12 cellular contexts compared by ENCODE assay signal in the genomic region with DNA sequence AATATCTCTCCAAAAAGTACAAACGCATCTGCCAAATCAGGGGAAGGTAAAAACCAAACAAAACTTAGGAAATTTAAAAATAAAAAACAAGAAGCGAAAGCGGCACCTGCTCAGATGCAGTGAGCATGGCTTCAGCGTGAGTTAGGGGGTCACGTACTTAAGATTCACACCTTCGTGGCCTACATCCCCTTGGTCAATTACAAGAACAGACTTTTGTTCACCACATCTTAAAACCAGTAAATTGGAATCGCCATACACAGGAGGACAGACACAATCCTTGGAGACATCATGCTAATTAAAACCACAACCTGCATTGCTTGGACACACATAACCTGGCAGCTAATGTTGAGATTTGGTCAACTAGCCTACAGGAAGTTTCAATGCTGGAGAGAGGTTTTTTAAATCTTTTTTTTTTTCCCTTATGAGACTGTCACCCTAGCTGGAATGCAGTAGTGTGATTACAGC. TPM values are rescaled to one million over a fixed set of nuclear protein-coding genes. Genes with fewer than 3 reads are reported as not detected.
A peak's percentile ranks its signal among the peaks of the same experiment; 100 is the strongest.
DNase-seq lines count a peak whose midpoint lies in the region; ATAC-seq and TF ChIP-seq lines count a peak whose summit lies in the region.
"Had no signal": no experiment of that assay in that cellular context is flagged by ENCODE, and none has a peak within 500 bp of the region (broad histone marks: within the 10 kb centered on the region; RNA-seq: fewer than 3 reads in every experiment).

No MANE protein-coding gene starts in this region.

- H3K36me3 ChIP-seq in WERI-Rb-1: no peaks in the 10 kb centered on the region
- no peaks in the 10 kb centered on the region for H3K36me3 ChIP-seq in GM23338 (ENCODE audit: insufficient read depth)
- no peaks in the 10 kb centered on the region for H3K36me3 ChIP-seq in MG63
- no peaks in the 10 kb centered on the region for H3K36me3 ChIP-seq in hepatocyte (replicated peaks; ENCODE audit: insufficient read depth, low read depth)

- H3K27ac Mint-ChIP-seq in mesothelial cell of epicardium: no peak overlapping the region
- no peak overlapping the region for H3K27ac Mint-ChIP-seq in GM23338

- H3K4me1 ChIP-seq in GM23338 (ENCODE audit: insufficient read depth): peaks cover 10% of the 10 kb centered on the region; the same call in 1 of the 2 replicates
- H3K4me1 ChIP-seq in hepatocyte (ENCODE audit: insufficient read depth): no peaks in the 10 kb centered on the region

- H3K4me1 Mint-ChIP-seq in mesothelial cell of epicardium (peaks cover 16% of the 10 kb centered on the region), GM23338 (peaks cover 5% of the 10 kb centered on the region; the same call in 2 of the 3 replicates)

- H3K4me2 ChIP-seq in GM23338 (no peak overlapping the region), hepatocyte (no peak overlapping the region)

- no peaks in the 10 kb centered on the region for H3K79me2 ChIP-seq in GM23338 (replicated peaks; ENCODE audit: insufficient read depth)
- no peaks in the 10 kb centered on the region for H3K79me2 ChIP-seq in hepatocyte

- TF ChIP-seq CTCF in WERI-Rb-1 (IDR thresholded peaks at IDR 0.05; ENCODE audit: low read depth, low read length) (no peak), mesothelial cell of epicardium (IDR thresholded peaks at IDR 0.05; ENCODE audit: unreplicated experiment) (no peak), GM23338 (conservative IDR thresholded peaks at IDR 0.05; ENCODE audit: low read depth in 2 of 2) (no peak), hepatocyte (IDR thresholded peaks at IDR 0.05; ENCODE audit: poor library complexity) (no peak)

- H3K27me3 ChIP-seq in WERI-Rb-1 (ENCODE audit: insufficient read depth, low read depth, severe bottlenecking) (no peaks in the 10 kb centered on the region), GM23338 (ENCODE audit: insufficient read depth) (no peaks in the 10 kb centered on the region), MG63 (no peaks in the 10 kb centered on the region), hepatocyte (no peaks in the 10 kb centered on the region)

- H3K9me2 ChIP-seq in GM23338 (ENCODE audit: insufficient read depth): no peaks in the 10 kb centered on the region; the same call in 1 of the 2 replicates
- no peaks in the 10 kb centered on the region for H3K9me2 ChIP-seq in hepatocyte (replicated peaks; ENCODE audit: insufficient read depth)

- H3K27ac ChIP-seq in WERI-Rb-1 (peak overlapping the region; percentile 69), GM23338 (ENCODE audit: low read depth) (no peak overlapping the region), hepatocyte (no peak overlapping the region)

- H3K27me3 Mint-ChIP-seq in mesothelial cell of epicardium (ENCODE audit: low read depth) (no peaks in the 10 kb centered on the region), GM23338 (ENCODE audit: insufficient read depth, low read depth, poor library complexity) (peaks cover 4% of the 10 kb centered on the region)

- ATAC-seq in GM18517 (IDR thresholded peaks at IDR 0.05; ENCODE audit: unreplicated experiment): peak; percentile 61
- peak; percentile 53 for ATAC-seq in GM21526 (IDR thresholded peaks at IDR 0.05; ENCODE audit: low FRiP score, unreplicated experiment)
- ATAC-seq in HG03108 (IDR thresholded peaks at IDR 0.05; ENCODE audit: unreplicated experiment): peak; percentile 36
- ATAC-seq in GM23338: no peak
- ATAC-seq: right cardiac atrium had no signal

- H3K9me3 Mint-ChIP-seq in mesothelial cell of epicardium (peaks cover 3% of the 10 kb centered on the region), GM23338 (no peaks in the 10 kb centered on the region)

- DNase-seq in WERI-Rb-1 (no peak), mesothelial cell of epicardium (ENCODE audit: low spot score in 2 of 2, unreplicated experiment in 2 of 2) (no peak), GM23338 (ENCODE audit: low spot score) (no peak), MG63 (no peak), hepatocyte (ENCODE audit: low spot score) (no peak)
- DNase-seq: hippocampal formation, NCI-H748 treated with DMSO at 0.1 percent for 48 hours, right cardiac atrium, T-helper 1 cell had no signal

- H4K20me1 ChIP-seq in GM23338 (replicated peaks; ENCODE audit: insufficient read depth) (no peaks in the 10 kb centered on the region; the same call in 1 of the 2 replicates), hepatocyte (ENCODE audit: insufficient read depth, poor library complexity, severe bottlenecking) (no peaks in the 10 kb centered on the region)

- H3K4me3 Mint-ChIP-seq in mesothelial cell of epicardium: no peak overlapping the region
- no peak overlapping the region for H3K4me3 Mint-ChIP-seq in GM23338

- H3K4me3 ChIP-seq in WERI-Rb-1 (ENCODE audit: low read depth, low read length): no peak overlapping the region
- no peak overlapping the region for H3K4me3 ChIP-seq in GM23338
- no peak overlapping the region for H3K4me3 ChIP-seq in MG63
- H3K4me3 ChIP-seq in hepatocyte: no peak overlapping the region

- no peaks in the 10 kb centered on the region for H3K9me3 ChIP-seq in WERI-Rb-1 (ENCODE audit: severe bottlenecking)
- no peaks in the 10 kb centered on the region for H3K9me3 ChIP-seq in MG63
- H3K9me3 ChIP-seq in hepatocyte (ENCODE audit: low read depth): no peaks in the 10 kb centered on the region

- no peaks in the 10 kb centered on the region for H3F3A ChIP-seq in GM23338 (replicated peaks; ENCODE audit: low read depth)

- H2AFZ ChIP-seq in GM23338 (no peak overlapping the region), hepatocyte (no peak overlapping the region)

- no peaks in the 10 kb centered on the region for H3K36me3 Mint-ChIP-seq in mesothelial cell of epicardium
- no peaks in the 10 kb centered on the region for H3K36me3 Mint-ChIP-seq in GM23338 (ENCODE audit: low read depth)

- WGBS in hepatocyte (ENCODE audit: low lambda C conversion rate, missing lambda C conversion rate): 93% methylated on average over 7 of the region's 7 CpGs

TF ChIP-seq in GM23338, 12 proteins besides CTCF, POLR2A, EP300 and RAD21:
- TF ChIP-seq EZH2phosphoT487 (IDR thresholded peaks at IDR 0.05; ENCODE audit: unreplicated experiment) (no peak), ZNF331 (CRISPR knock-in tag; IDR thresholded peaks at IDR 0.05; ENCODE audit: low read depth) (no peak)
- TF ChIP-seq, protein P1, sequence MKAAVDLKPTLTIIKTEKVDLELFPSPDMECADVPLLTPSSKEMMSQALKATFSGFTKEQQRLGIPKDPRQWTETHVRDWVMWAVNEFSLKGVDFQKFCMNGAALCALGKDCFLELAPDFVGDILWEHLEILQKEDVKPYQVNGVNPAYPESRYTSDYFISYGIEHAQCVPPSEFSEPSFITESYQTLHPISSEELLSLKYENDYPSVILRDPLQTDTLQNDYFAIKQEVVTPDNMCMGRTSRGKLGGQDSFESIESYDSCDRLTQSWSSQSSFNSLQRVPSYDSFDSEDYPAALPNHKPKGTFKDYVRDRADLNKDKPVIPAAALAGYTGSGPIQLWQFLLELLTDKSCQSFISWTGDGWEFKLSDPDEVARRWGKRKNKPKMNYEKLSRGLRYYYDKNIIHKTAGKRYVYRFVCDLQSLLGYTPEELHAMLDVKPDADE (IDR thresholded peaks at IDR 0.05): no peak

RNA-seq across cellular contexts. Expression of a gene that starts 12.5 kb away (rescaled TPM):
- total RNA-seq in mesothelial cell of epicardium (13.8 to 14.4 TPM (median 14.3 TPM) in 3 replicates), hepatocyte (40.7 and 56.2 TPM in 2 replicates)
- total RNA-seq in GM23338 (2014; rRNA removed; shearing (Covaris generic)): 61.7 and 65.8 TPM in 2 replicates
- polyA plus RNA-seq in GM23338 (2016; fragmentation: Nextera tagmentation; extraction: Ambion mirVana) (17.1 and 19.3 TPM in 2 replicates), hepatocyte (9.0 and 13.7 TPM in 2 replicates)
- total RNA-seq in MG63 (2014; rRNA removed; shearing (Covaris generic); ENCODE audit: low replicate concordance): 37.6 and 65.3 TPM in 2 replicates

RNA-seq across cellular contexts. Expression of a gene that starts 38.7 kb away (rescaled TPM):
- total RNA-seq in mesothelial cell of epicardium (29.7 to 31.5 TPM (median 30.0 TPM) in 3 replicates), hepatocyte (54.5 and 60.0 TPM in 2 replicates)
- 56.6 and 71.6 TPM in 2 replicates for total RNA-seq in GM23338 (2014; rRNA removed; shearing (Covaris generic))
- polyA plus RNA-seq in GM23338 (2016; fragmentation: Nextera tagmentation; extraction: Ambion mirVana) (68.3 and 82.9 TPM in 2 replicates), hepatocyte (40.8 and 55.8 TPM in 2 replicates)
- total RNA-seq in MG63 (2014; rRNA removed; shearing (Covaris generic); ENCODE audit: low replicate concordance): 23.1 and 35.9 TPM in 2 replicates
